Comparison of ENCODE assay signal across 10 cellular contexts in the genomic region with DNA sequence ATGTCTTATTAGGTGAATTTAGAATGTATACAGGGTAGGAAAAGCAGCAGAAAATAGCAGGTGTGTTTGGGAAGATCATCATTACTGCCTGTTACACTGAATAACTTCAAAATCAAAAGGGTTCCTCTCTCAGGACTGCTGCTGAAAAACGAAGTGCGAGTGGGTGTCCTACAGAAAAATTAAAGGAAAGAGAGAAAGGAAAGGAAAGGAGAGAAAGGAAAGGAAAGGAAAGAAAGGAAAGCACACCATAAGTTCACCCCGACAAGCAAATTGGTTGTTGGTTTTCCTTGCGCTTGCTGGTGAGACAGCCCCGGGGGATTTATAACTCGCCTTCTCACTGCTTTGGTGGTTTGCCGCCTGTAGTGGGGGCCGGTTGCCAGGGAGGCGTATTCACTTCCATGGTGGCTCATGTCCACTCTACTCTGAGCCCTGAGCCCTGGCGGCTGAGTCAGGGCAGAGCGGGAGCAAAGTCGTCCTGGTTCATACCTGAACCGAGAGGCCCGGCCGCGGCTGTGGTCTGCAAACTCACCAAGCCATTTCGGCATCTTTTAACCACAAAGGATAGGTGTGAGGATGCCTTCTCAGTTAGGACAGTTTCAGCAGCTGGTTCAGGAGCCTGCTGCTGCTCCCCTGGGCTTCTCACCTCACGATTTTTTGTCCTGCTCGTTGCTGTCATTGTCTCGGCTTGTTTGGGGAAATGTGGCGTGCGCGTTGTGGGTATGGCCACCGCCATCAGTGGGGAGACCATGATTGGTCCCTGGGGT. TPM values are rescaled to one million over a fixed set of nuclear protein-coding genes. Genes with fewer than 3 reads are reported as not detected.
DNase-seq lines count a peak whose midpoint lies in the region; ATAC-seq and TF ChIP-seq lines count a peak whose summit lies in the region.
"Had no signal": no experiment of that assay in that cellular context is flagged by ENCODE, and none has a peak within 500 bp of the region (broad histone marks: within the 10 kb centered on the region; RNA-seq: fewer than 3 reads in every experiment).

No MANE protein-coding gene starts in this region.

- H3K9me3 Mint-ChIP-seq in IgD-negative memory B cell = no peaks in the 10 kb centered on the region
- H3K9me3 Mint-ChIP-seq: dendritic cell treated with granulocyte-macrophage colony-stimulating factor and Interleukin-4, amounts not matched to agents 40 ng/mL and 50 ng/mL, for 4 days had no signal

- H3K4me2 ChIP-seq in skeletal muscle satellite cell (ENCODE audit: low read length) = peak overlapping the region; percentile 38

- no peak overlapping the region for H3K4me3 ChIP-seq in skeletal muscle satellite cell (ENCODE audit: low read length)
- H3K4me3 ChIP-seq: skin epidermis had no signal

- H3K27me3 ChIP-seq in skeletal muscle satellite cell (ENCODE audit: control insufficient read depth, insufficient read depth, low read length) = no peaks in the 10 kb centered on the region

- H3K4me1 Mint-ChIP-seq in IgD-negative memory B cell = peaks cover 30 to 39% (median 33%) of the 10 kb centered on the region in 3 donors

- DNase-seq in NCI-H1105 (lab: John Stamatoyannopoulos, UW) (no peak), NCI-H69 (lab: John Stamatoyannopoulos, UW) (no peak), NCI-H82 treated with DMSO at 0.1 percent for 48 hours (lab: John Stamatoyannopoulos, UW; ENCODE audit: unreplicated experiment) (no peak), NCI-H1417 treated with DMSO at 0.1 percent for 48 hours (lab: John Stamatoyannopoulos, UW) (no peak)

- H3K27ac Mint-ChIP-seq in IgD-negative memory B cell = peak overlapping the region; percentile 48 to 87 (median 81)

- H3K36me3 Mint-ChIP-seq in IgD-negative memory B cell = no peaks in the 10 kb centered on the region

- H3K4me3 Mint-ChIP-seq in IgD-negative memory B cell = peak overlapping the region; percentile 46 to 80 (median 72)
- H3K4me3 Mint-ChIP-seq: dendritic cell treated with granulocyte-macrophage colony-stimulating factor and Interleukin-4, amounts not matched to agents 40 ng/mL and 50 ng/mL, for 4 days had no signal

- H3K27me3 Mint-ChIP-seq in IgD-negative memory B cell = peaks cover 2% of the 10 kb centered on the region

- H3K9me3 ChIP-seq in skeletal muscle satellite cell (replicated peaks; ENCODE audit: low read length) = no peaks in the 10 kb centered on the region

- peak; percentile 21 for TF ChIP-seq POLR2A in GM18951 (IDR thresholded peaks at IDR 0.05; ENCODE audit: extremely low read depth, insufficient read depth, insufficient read length)

- no peak overlapping the region for H3K9ac ChIP-seq in skeletal muscle satellite cell (ENCODE audit: low read depth, low read length)

- H3K36me3 ChIP-seq in skeletal muscle satellite cell (ENCODE audit: insufficient read depth, low read length) = no peaks in the 10 kb centered on the region

- in situ Hi-C loops in GM18951 (cut with MboI; ENCODE audit: low sequenced_read_pairs, unreplicated experiment) = no loop called here

- H3K4me1 ChIP-seq in skeletal muscle satellite cell (ENCODE audit: control insufficient read depth, insufficient read depth, low read length) = peaks cover 5% of the 10 kb centered on the region

- ATAC-seq in HG02623 (IDR thresholded peaks at IDR 0.05; ENCODE audit: unreplicated experiment) = peak; percentile 66

RNA-seq across cellular contexts. Expression of gene INPP5A, which starts 26.1 kb away (rescaled TPM):
- polyA plus RNA-seq in IgD-negative memory B cell = 0.94 TPM
- 11.4 and 14.9 TPM in 2 replicates for total RNA-seq in skeletal muscle satellite cell (2012; rRNA removed)
